Comparison of ENCODE assay signal across 1 cellular context in the genomic region with DNA sequence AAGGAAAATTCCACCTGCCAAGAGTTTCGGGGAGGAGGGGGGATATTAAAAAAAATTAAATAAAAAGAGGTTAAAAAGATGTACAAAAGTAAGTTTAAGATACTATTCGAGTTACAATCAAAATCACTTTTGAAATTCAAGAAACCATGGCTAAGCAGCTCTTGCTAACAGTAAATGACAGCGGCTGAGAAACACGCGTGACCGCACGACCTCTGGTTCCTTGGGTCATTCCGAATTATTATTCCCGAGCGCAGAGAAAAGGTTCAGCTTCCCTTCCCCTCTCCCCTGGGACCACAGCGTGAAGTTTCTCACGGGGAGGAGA.
TF ChIP-seq lines count a peak whose summit lies in the region.

No MANE protein-coding gene starts in this region.

TF ChIP-seq in K562, 482 proteins besides CTCF, POLR2A, EP300 and RAD21:
- TF ChIP-seq OTX1 (CRISPR knock-in tag; IDR thresholded peaks at IDR 0.05) (no peak), RBM14 (IDR thresholded peaks at IDR 0.05; ENCODE audit: borderline replicate concordance, insufficient read depth, low read depth, low read length) (no peak), HMG20B (CRISPR knock-in tag; IDR thresholded peaks at IDR 0.05) (no peak), MIER1 (IDR thresholded peaks at IDR 0.05; ENCODE audit: low read depth) (0 out of 2 replicates have a peak, but pooled peaks have one; percentile 10), XRCC3 (IDR thresholded peaks at IDR 0.05) (0 out of 2 replicates have a peak, but pooled peaks have one; percentile 42), ZKSCAN8 (CRISPR knock-in tag; IDR thresholded peaks at IDR 0.05) (0 out of 2 replicates have a peak, but pooled peaks have one; percentile 1), FOXJ2 (tag; IDR thresholded peaks at IDR 0.05) (0 out of 2 replicates have a peak, but pooled peaks have one; percentile 74), SMARCA4 (IDR thresholded peaks at IDR 0.05) (0 out of 2 replicates have a peak, but pooled peaks have one; percentile 35), ZNF121 (CRISPR knock-in tag; conservative IDR thresholded peaks at IDR 0.05) (no peak), ZBTB2 (IDR thresholded peaks at IDR 0.05) (peak; percentile 64; the same call in 1 of the 2 replicates), HDAC3 (IDR thresholded peaks at IDR 0.05; ENCODE audit: borderline replicate concordance, partially characterized antibody) (peak; percentile 30), PHF20 (IDR thresholded peaks at IDR 0.05; ENCODE audit: partially characterized antibody) (no peak), ZFP30 (CRISPR knock-in tag; IDR thresholded peaks at IDR 0.05; ENCODE audit: borderline replicate concordance) (no peak), MXI1 (IDR thresholded peaks at IDR 0.05; ENCODE audit: low read depth, low read length) (0 out of 2 replicates have a peak, but pooled peaks have one; percentile 26), ZNF436 (CRISPR knock-in tag; IDR thresholded peaks at IDR 0.05) (no peak), RUNX1 (IDR thresholded peaks at IDR 0.05; ENCODE audit: low read depth) (no peak), COPS2 (conservative IDR thresholded peaks at IDR 0.05) (no peak), NFRKB (IDR thresholded peaks at IDR 0.05; ENCODE audit: low read depth) (no peak), HNRNPH1 (optimal IDR thresholded peaks at IDR 0.05; ENCODE audit: low read depth, low read length) (no peak), CBX1 (IDR thresholded peaks at IDR 0.05; ENCODE audit: low read depth) (no peak), MTA1 (IDR thresholded peaks at IDR 0.05; ENCODE audit: borderline replicate concordance) (no peak)
- TF ChIP-seq, protein P1, sequence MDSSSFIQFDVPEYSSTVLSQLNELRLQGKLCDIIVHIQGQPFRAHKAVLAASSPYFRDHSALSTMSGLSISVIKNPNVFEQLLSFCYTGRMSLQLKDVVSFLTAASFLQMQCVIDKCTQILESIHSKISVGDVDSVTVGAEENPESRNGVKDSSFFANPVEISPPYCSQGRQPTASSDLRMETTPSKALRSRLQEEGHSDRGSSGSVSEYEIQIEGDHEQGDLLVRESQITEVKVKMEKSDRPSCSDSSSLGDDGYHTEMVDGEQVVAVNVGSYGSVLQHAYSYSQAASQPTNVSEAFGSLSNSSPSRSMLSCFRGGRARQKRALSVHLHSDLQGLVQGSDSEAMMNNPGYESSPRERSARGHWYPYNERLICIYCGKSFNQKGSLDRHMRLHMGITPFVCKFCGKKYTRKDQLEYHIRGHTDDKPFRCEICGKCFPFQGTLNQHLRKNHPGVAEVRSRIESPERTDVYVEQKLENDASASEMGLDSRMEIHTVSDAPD (CRISPR knock-in tag; IDR thresholded peaks at IDR 0.05) = no peak
- TF ChIP-seq, protein P2, sequence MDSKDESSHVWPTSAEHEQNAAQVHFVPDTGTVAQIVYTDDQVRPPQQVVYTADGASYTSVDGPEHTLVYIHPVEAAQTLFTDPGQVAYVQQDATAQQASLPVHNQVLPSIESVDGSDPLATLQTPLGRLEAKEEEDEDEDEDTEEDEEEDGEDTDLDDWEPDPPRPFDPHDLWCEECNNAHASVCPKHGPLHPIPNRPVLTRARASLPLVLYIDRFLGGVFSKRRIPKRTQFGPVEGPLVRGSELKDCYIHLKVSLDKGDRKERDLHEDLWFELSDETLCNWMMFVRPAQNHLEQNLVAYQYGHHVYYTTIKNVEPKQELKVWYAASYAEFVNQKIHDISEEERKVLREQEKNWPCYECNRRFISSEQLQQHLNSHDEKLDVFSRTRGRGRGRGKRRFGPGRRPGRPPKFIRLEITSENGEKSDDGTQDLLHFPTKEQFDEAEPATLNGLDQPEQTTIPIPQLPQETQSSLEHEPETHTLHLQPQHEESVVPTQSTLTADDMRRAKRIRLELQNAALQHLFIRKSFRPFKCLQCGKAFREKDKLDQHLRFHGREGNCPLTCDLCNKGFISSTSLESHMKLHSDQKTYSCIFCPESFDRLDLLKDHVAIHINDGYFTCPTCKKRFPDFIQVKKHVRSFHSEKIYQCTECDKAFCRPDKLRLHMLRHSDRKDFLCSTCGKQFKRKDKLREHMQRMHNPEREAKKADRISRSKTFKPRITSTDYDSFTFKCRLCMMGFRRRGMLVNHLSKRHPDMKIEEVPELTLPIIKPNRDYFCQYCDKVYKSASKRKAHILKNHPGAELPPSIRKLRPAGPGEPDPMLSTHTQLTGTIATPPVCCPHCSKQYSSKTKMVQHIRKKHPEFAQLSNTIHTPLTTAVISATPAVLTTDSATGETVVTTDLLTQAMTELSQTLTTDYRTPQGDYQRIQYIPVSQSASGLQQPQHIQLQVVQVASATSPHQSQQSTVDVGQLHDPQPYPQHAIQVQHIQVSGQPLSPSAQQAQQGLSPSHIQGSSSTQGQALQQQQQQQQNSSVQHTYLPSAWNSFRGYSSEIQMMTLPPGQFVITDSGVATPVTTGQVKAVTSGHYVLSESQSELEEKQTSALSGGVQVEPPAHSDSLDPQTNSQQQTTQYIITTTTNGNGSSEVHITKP (IDR thresholded peaks at IDR 0.05; ENCODE audit: partially characterized antibody) = peak; percentile 71
- TF ChIP-seq, protein P3, sequence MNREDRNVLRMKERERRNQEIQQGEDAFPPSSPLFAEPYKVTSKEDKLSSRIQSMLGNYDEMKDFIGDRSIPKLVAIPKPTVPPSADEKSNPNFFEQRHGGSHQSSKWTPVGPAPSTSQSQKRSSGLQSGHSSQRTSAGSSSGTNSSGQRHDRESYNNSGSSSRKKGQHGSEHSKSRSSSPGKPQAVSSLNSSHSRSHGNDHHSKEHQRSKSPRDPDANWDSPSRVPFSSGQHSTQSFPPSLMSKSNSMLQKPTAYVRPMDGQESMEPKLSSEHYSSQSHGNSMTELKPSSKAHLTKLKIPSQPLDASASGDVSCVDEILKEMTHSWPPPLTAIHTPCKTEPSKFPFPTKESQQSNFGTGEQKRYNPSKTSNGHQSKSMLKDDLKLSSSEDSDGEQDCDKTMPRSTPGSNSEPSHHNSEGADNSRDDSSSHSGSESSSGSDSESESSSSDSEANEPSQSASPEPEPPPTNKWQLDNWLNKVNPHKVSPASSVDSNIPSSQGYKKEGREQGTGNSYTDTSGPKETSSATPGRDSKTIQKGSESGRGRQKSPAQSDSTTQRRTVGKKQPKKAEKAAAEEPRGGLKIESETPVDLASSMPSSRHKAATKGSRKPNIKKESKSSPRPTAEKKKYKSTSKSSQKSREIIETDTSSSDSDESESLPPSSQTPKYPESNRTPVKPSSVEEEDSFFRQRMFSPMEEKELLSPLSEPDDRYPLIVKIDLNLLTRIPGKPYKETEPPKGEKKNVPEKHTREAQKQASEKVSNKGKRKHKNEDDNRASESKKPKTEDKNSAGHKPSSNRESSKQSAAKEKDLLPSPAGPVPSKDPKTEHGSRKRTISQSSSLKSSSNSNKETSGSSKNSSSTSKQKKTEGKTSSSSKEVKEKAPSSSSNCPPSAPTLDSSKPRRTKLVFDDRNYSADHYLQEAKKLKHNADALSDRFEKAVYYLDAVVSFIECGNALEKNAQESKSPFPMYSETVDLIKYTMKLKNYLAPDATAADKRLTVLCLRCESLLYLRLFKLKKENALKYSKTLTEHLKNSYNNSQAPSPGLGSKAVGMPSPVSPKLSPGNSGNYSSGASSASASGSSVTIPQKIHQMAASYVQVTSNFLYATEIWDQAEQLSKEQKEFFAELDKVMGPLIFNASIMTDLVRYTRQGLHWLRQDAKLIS (CRISPR knock-in tag; IDR thresholded peaks at IDR 0.05) = 0 out of 2 replicates have a peak, but pooled peaks have one; percentile 3
- TF ChIP-seq, protein P4, sequence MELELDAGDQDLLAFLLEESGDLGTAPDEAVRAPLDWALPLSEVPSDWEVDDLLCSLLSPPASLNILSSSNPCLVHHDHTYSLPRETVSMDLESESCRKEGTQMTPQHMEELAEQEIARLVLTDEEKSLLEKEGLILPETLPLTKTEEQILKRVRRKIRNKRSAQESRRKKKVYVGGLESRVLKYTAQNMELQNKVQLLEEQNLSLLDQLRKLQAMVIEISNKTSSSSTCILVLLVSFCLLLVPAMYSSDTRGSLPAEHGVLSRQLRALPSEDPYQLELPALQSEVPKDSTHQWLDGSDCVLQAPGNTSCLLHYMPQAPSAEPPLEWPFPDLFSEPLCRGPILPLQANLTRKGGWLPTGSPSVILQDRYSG (tag; conservative IDR thresholded peaks at IDR 0.05; ENCODE audit: low read depth) = 0 out of 2 replicates have a peak, but pooled peaks have one; percentile 1
- TF ChIP-seq, protein P5, sequence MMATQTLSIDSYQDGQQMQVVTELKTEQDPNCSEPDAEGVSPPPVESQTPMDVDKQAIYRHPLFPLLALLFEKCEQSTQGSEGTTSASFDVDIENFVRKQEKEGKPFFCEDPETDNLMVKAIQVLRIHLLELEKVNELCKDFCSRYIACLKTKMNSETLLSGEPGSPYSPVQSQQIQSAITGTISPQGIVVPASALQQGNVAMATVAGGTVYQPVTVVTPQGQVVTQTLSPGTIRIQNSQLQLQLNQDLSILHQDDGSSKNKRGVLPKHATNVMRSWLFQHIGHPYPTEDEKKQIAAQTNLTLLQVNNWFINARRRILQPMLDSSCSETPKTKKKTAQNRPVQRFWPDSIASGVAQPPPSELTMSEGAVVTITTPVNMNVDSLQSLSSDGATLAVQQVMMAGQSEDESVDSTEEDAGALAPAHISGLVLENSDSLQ (IDR thresholded peaks at IDR 0.05) = 0 out of 2 replicates have a peak, but pooled peaks have one; percentile 11
- TF ChIP-seq, protein P6, sequence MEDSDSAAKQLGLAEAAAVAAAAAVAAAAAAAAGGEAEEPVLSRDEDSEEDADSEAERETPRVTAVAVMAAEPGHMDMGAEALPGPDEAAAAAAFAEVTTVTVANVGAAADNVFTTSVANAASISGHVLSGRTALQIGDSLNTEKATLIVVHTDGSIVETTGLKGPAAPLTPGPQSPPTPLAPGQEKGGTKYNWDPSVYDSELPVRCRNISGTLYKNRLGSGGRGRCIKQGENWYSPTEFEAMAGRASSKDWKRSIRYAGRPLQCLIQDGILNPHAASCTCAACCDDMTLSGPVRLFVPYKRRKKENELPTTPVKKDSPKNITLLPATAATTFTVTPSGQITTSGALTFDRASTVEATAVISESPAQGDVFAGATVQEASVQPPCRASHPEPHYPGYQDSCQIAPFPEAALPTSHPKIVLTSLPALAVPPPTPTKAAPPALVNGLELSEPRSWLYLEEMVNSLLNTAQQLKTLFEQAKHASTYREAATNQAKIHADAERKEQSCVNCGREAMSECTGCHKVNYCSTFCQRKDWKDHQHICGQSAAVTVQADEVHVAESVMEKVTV (CRISPR knock-in tag; IDR thresholded peaks at IDR 0.05) = no peak
